Comparison of ENCODE assay signal across 1 cellular context in genomic region chr10:119319161-119319919, GRCh38.
TF ChIP-seq lines count a peak whose summit lies in the region.

No MANE protein-coding gene starts in this region.

TF ChIP-seq in HepG2, 621 proteins besides CTCF, POLR2A, EP300 and RAD21 (continued from another document):
- no peak for TF ChIP-seq HNF1A (IDR thresholded peaks at IDR 0.05; ENCODE audit: low read depth)
- TF ChIP-seq HNF1A (CRISPR knock-in tag; IDR thresholded peaks at IDR 0.05; ENCODE audit: borderline replicate concordance): no peak
- TF ChIP-seq ZMYM2 (CRISPR knock-in tag; IDR thresholded peaks at IDR 0.05): 0 out of 2 replicates have a peak, but pooled peaks have one; percentile 22
- TF ChIP-seq MED1 (CRISPR knock-in tag; IDR thresholded peaks at IDR 0.05): 0 out of 2 replicates have a peak, but pooled peaks have one; percentile 30
